12 cellular contexts compared by ENCODE assay signal in the genomic region with DNA sequence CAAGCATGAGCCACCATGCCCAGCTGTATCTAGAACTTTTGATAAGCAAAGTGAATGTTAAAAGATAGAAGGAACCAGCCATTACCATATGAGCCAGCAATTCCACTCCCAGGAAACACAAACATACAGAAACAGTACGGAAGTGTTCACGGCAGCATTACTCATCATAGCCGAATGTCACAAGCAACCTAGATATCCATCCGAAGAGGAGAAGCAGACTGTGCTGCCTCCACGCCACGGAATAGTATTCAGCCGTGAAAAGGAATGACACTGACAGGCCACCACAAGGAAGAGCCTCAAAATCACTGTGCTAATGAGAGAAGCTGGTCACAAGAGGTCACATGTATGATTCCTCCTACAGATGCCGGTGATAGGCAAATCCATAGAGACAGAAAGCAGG. TPM values are rescaled to one million over a fixed set of nuclear protein-coding genes. Genes with fewer than 3 reads are reported as not detected.
DNase-seq lines count a peak whose midpoint lies in the region; ATAC-seq, FAIRE-seq and TF ChIP-seq lines count a peak whose summit lies in the region.
"Had no signal": no experiment of that assay in that cellular context is flagged by ENCODE, and none has a peak within 500 bp of the region (broad histone marks: within the 10 kb centered on the region; RNA-seq: fewer than 3 reads in every experiment).

No MANE protein-coding gene starts in this region.

- peak; percentile 51 for ATAC-seq in left colon
- ATAC-seq in activated CD8-positive, alpha-beta T cell treated with anti-CD3 and anti-CD28 coated beads for 36 hours = no peak
- no peak for ATAC-seq in GM19463 (IDR thresholded peaks at IDR 0.05; ENCODE audit: unreplicated experiment)

- H3K27ac ChIP-seq in astrocyte (ENCODE audit: low read depth, low read length) (peak overlapping the region; percentile 28), transverse colon (no peak overlapping the region)

- DNase-seq in CD14-positive monocyte (ENCODE audit: low spot score) (peak; percentile 72), M059J (ENCODE audit: low read depth) (peak; percentile 55), astrocyte (ENCODE audit: low read depth) (peak; percentile 48), left colon (no peak), NCI-H69 (lab: John Stamatoyannopoulos, UW) (no peak), transverse colon (no peak)
- DNase-seq in activated CD8-positive, alpha-beta T cell treated with anti-CD3 and anti-CD28 coated beads for 36 hours = no peak
- DNase-seq: activated naive CD4-positive, alpha-beta T cell treated with anti-CD3 and anti-CD28 coated beads for 36 hours; NCI-H1694; SIG-M5; spleen had no signal

- in situ Hi-C loops in transverse colon (cut with MboI; ENCODE audit: low pct_ligation_motif_present in 1 of 4, low pct_unique_long_range_greater_than_20kb in 1 of 4, low sequenced_read_pairs in 3 of 4) = no loop called here

- H3K4me3 ChIP-seq in astrocyte (ENCODE audit: insufficient read depth, low read depth, low read length) (no peak overlapping the region), transverse colon (no peak overlapping the region)
- H3K4me3 ChIP-seq: spleen had no signal

- 54% methylated on average over 8 of the region's 8 CpGs; no CpG with 5 or more reads in 1 of the 2 donors for WGBS in transverse colon (ENCODE audit: low coverage in 1 of 2), 2 donors

- CTCF ChIA-PET in activated CD8-positive, alpha-beta T cell treated with anti-CD3 and anti-CD28 coated beads for 36 hours (lab: Charles Lee) = no interaction called here

- H3K9me3 ChIP-seq in astrocyte (ENCODE audit: insufficient read depth, low read depth, low read length) = no peaks in the 10 kb centered on the region
- no peaks in the 10 kb centered on the region for H3K9me3 ChIP-seq in transverse colon
- H3K9me3 ChIP-seq: spleen had no signal

- no peaks in the 10 kb centered on the region for H3K27me3 ChIP-seq in astrocyte (ENCODE audit: insufficient read depth, low read length)
- H3K27me3 ChIP-seq in transverse colon = peaks cover 10% of the 10 kb centered on the region
- H3K27me3 ChIP-seq: spleen had no signal

- no peaks in the 10 kb centered on the region for H4K20me1 ChIP-seq in astrocyte (ENCODE audit: insufficient read depth, low read length)

- TF ChIP-seq POLR2A in transverse colon (IDR thresholded peaks at IDR 0.05) = no peak

- H3K36me3 ChIP-seq in astrocyte (ENCODE audit: insufficient read depth, low read length) = no peaks in the 10 kb centered on the region
- no peaks in the 10 kb centered on the region for H3K36me3 ChIP-seq in transverse colon

- TF ChIP-seq CTCF in CD14-positive monocyte (IDR thresholded peaks at IDR 0.05) (no peak), astrocyte (IDR thresholded peaks at IDR 0.05; ENCODE audit: insufficient read depth, low read depth, low read length) (no peak), transverse colon (IDR thresholded peaks at IDR 0.05) (no peak)
- no peak for TF ChIP-seq CTCF in activated CD8-positive, alpha-beta T cell treated with anti-CD3 and anti-CD28 coated beads for 36 hours (IDR thresholded peaks at IDR 0.05)

- no peak for FAIRE-seq in astrocyte (lab: Jason Lieb, UNC)

- no peaks in the 10 kb centered on the region for H3K9me3 Mint-ChIP-seq in CD14-positive monocyte
- H3K9me3 Mint-ChIP-seq in astrocyte (ENCODE audit: unreplicated experiment) = no peaks in the 10 kb centered on the region
- H3K9me3 Mint-ChIP-seq in activated CD8-positive, alpha-beta T cell treated with anti-CD3 and anti-CD28 coated beads for 36 hours = no peaks in the 10 kb centered on the region
- H3K9me3 Mint-ChIP-seq: activated naive CD4-positive, alpha-beta T cell treated with anti-CD3 and anti-CD28 coated beads for 36 hours had no signal

- H3K27me3 Mint-ChIP-seq in CD14-positive monocyte (ENCODE audit: low read depth in 3 of 3) (peaks cover 0 to 4% (median 3%) of the 10 kb centered on the region in 3 donors), astrocyte (ENCODE audit: low read depth, unreplicated experiment) (peaks cover 12% of the 10 kb centered on the region)
- peaks cover 10% of the 10 kb centered on the region for H3K27me3 Mint-ChIP-seq in activated CD8-positive, alpha-beta T cell treated with anti-CD3 and anti-CD28 coated beads for 36 hours

- H3K79me2 ChIP-seq in astrocyte (ENCODE audit: insufficient read depth, low read length) = no peaks in the 10 kb centered on the region

- no peak for TF ChIP-seq EP300 in transverse colon (IDR thresholded peaks at IDR 0.05; ENCODE audit: low read depth)

- H3K4me3 Mint-ChIP-seq in CD14-positive monocyte = peak overlapping the region; percentile 56 to 81
- H3K4me3 Mint-ChIP-seq in astrocyte (ENCODE audit: unreplicated experiment) = no peak overlapping the region
- no peak overlapping the region for H3K4me3 Mint-ChIP-seq in activated CD8-positive, alpha-beta T cell treated with anti-CD3 and anti-CD28 coated beads for 36 hours
- H3K4me3 Mint-ChIP-seq: activated naive CD4-positive, alpha-beta T cell treated with anti-CD3 and anti-CD28 coated beads for 36 hours had no signal

- H3K36me3 Mint-ChIP-seq in CD14-positive monocyte (peaks cover 0 to 10% of the 10 kb centered on the region in 2 donors), astrocyte (ENCODE audit: low read depth, unreplicated experiment) (no peaks in the 10 kb centered on the region)
- no peaks in the 10 kb centered on the region for H3K36me3 Mint-ChIP-seq in activated CD8-positive, alpha-beta T cell treated with anti-CD3 and anti-CD28 coated beads for 36 hours (ENCODE audit: low read depth)

- H3K4me1 ChIP-seq in astrocyte (ENCODE audit: insufficient read depth, low read length) (peaks cover 5% of the 10 kb centered on the region), transverse colon (peaks cover 6 to 20% (median 9%) of the 10 kb centered on the region in 4 donors)

- H3K4me1 Mint-ChIP-seq in CD14-positive monocyte = peaks cover 33% of the 10 kb centered on the region
- H3K4me1 Mint-ChIP-seq in astrocyte (ENCODE audit: low read depth, unreplicated experiment) = no peaks in the 10 kb centered on the region
- peaks cover 13% of the 10 kb centered on the region for H3K4me1 Mint-ChIP-seq in activated CD8-positive, alpha-beta T cell treated with anti-CD3 and anti-CD28 coated beads for 36 hours (ENCODE audit: low read depth)

- intact Hi-C loops in CD14-positive monocyte (cut with micrococcal nuclease) (no loop called here), left colon (cut with DNase I, micrococcal nuclease) (no loop called here), transverse colon (cut with DNase I; ENCODE audit: low total_unique reads) (no loop called here)
- intact Hi-C loops in activated CD8-positive, alpha-beta T cell treated with anti-CD3 and anti-CD28 coated beads for 36 hours (cut with micrococcal nuclease) = no loop called here

- H3K27ac Mint-ChIP-seq in CD14-positive monocyte (peak overlapping the region; percentile 87 to 98 (median 93)), astrocyte (ENCODE audit: unreplicated experiment) (no peak overlapping the region)
- H3K27ac Mint-ChIP-seq in activated CD8-positive, alpha-beta T cell treated with anti-CD3 and anti-CD28 coated beads for 36 hours = no peak overlapping the region
- H3K27ac Mint-ChIP-seq: activated naive CD4-positive, alpha-beta T cell treated with anti-CD3 and anti-CD28 coated beads for 36 hours had no signal

- no peak overlapping the region for H3K9ac ChIP-seq in astrocyte (ENCODE audit: low read length)

- POLR2A ChIA-PET in activated CD8-positive, alpha-beta T cell treated with anti-CD3 and anti-CD28 coated beads for 36 hours (lab: Charles Lee) = interaction anchor here (1.5 kb wide), 1 partner anchor 122 kb away, joined by 3 read pairs; no protein-coding TSS in a partner anchor

- peak overlapping the region; percentile 39 for H3K4me2 ChIP-seq in astrocyte (ENCODE audit: low read length)

- peak overlapping the region; percentile 24 for H2AFZ ChIP-seq in astrocyte (ENCODE audit: low read depth, low read length)

RNA-seq across cellular contexts. Expression of a gene that starts 17.6 kb away (rescaled TPM):
- not detected for polyA plus RNA-seq in CD14-positive monocyte
- total RNA-seq in M059J (2014; rRNA removed; shearing (Covaris generic)) = not detected in 2 replicates
- 7.9 and 9.7 TPM in 2 replicates for total RNA-seq in astrocyte
- total RNA-seq in left colon = 10 to 100 TPM in 1 of 2 donors, 1 to 10 TPM in 1; 5.6 to 10.7 TPM
- total RNA-seq in transverse colon = 10 to 100 TPM in 1 of 4 donors, 1 to 10 TPM in 3; 1.2 to 10.1 (median 5.2) TPM
- 1 to 10 TPM in 1 of 2 experiments, under 1 TPM in 1; 0.90 to 1.9 TPM for total RNA-seq in activated CD8-positive, alpha-beta T cell treated with anti-CD3 and anti-CD28 coated beads for 36 hours

RNA-seq across cellular contexts. Expression of a gene that starts 39.6 kb away (rescaled TPM):
- polyA plus RNA-seq in CD14-positive monocyte = 1 to 10 TPM; 3.2 to 3.9 TPM
- total RNA-seq in M059J (2014; rRNA removed; shearing (Covaris generic)) = 9.0 and 16.1 TPM in 2 replicates
- total RNA-seq in astrocyte = 13.4 and 13.8 TPM in 2 replicates
- total RNA-seq in left colon = 10 to 100 TPM; 19.4 to 20.3 TPM
- total RNA-seq in transverse colon = 10 to 100 TPM; 14.3 to 56.5 (median 24.7) TPM
- total RNA-seq in activated CD8-positive, alpha-beta T cell treated with anti-CD3 and anti-CD28 coated beads for 36 hours = 10 to 100 TPM; 21.6 to 22.8 TPM

Comparison
In these comparisons a context has a peak if more than half of its experiments do, and no peak if none do; other contexts are left out.
1. DNase-seq: peak in CD14-positive monocyte (single experiment), M059J (single experiment) and astrocyte (single experiment); none in left colon (0 of 2), NCI-H69 (single experiment), transverse colon (single experiment) and activated CD8-positive, alpha-beta T cell treated with anti-CD3 and anti-CD28 coated beads for 36 hours (single experiment).
2. H3K27ac Mint-ChIP-seq: peak in CD14-positive monocyte (7 of 7); none in astrocyte (single experiment) and activated CD8-positive, alpha-beta T cell treated with anti-CD3 and anti-CD28 coated beads for 36 hours (single experiment).
3. H3K4me3 Mint-ChIP-seq: peak in CD14-positive monocyte (2 of 2); none in astrocyte (single experiment) and activated CD8-positive, alpha-beta T cell treated with anti-CD3 and anti-CD28 coated beads for 36 hours (single experiment).